6 cellular contexts compared by ENCODE assay signal in the genomic region with DNA sequence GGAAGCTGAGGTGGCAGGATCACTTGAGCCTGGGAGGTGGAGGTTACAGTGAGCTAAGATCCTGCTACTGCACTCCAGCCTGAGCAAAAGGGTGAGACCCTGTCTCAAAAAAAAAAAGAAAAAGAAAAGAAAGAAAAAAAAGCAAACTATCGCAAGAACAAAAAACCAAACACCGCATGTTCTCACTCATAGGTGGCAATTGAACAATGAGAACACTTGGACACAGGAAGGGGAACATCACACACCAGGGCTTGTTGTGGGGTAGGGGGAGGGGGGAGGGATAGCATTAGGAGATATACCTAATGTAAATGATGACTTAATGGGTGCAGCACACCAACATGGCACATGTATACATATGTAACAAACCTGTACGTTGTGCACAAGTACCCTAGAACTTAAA. TPM values are rescaled to one million over a fixed set of nuclear protein-coding genes. Genes with fewer than 3 reads are reported as not detected.
"Had no signal": no experiment of that assay in that cellular context is flagged by ENCODE, and none has a peak within 500 bp of the region (broad histone marks: within the 10 kb centered on the region; RNA-seq: fewer than 3 reads in every experiment).

No MANE protein-coding gene starts in this region.

RNA-seq across cellular contexts. Expression of a gene that starts 11.6 kb away (rescaled TPM):
- total RNA-seq: activated CD8-positive, alpha-beta memory T cell treated with anti-CD3 and anti-CD28 coated beads for 36 hours; MCF 10A; PC-3; SJSA1 had no signal

RNA-seq across cellular contexts. Expression of a gene that starts 40.5 kb away (rescaled TPM):
- total RNA-seq: activated CD8-positive, alpha-beta memory T cell treated with anti-CD3 and anti-CD28 coated beads for 36 hours; cardiac septum; MCF 10A; PC-3; SJSA1 had no signal
- polyA plus RNA-seq: IgD-negative memory B cell had no signal
